In the genomic region with DNA sequence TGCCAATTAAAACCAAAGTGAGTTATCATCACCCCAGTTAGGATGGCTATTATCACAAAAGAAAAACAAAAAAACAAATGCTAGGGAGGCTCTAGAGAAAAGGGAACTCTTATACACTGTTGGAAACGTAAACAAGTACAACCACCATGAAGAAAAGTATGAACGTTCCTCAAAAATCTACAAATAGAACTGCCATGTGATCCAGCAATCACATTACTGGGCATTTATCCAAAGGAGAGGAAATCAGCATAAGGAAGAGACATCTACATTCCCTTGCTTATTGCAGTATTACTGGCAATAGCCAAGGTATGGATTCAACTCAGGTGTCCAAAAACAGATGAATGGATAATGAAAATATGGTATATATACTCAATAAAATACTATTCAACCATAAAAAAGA, we compare ENCODE assay signal across 26 cellular contexts.
"Had no signal": no experiment of that assay in that cellular context is flagged by ENCODE, and none has a peak within 500 bp of the region (broad histone marks: within the 10 kb centered on the region; RNA-seq: fewer than 3 reads in every experiment).

No MANE protein-coding gene starts in this region.

- ATAC-seq: activated T-helper 17 cell treated with anti-CD3 and anti-CD28 coated beads, Interleukin-2, amount 50 U/mL, for 72 hours; heart left ventricle; sciatic nerve; stimulated activated effector memory CD8-positive, alpha-beta T cell treated with anti-CD3 and anti-CD28 coated beads, Interleukin-12 subunit alpha, Interleukin-12 subunit beta, amount 100 ng/mL, for 72 hours had no signal

- H3K9me3 ChIP-seq: heart left ventricle, left ventricle myocardium inferior, thoracic aorta had no signal

- H3K27ac ChIP-seq: heart left ventricle, left ventricle myocardium inferior, thoracic aorta had no signal

- DNase-seq: activated CD4-positive, alpha-beta memory T cell treated with anti-CD3 and anti-CD28 coated beads for 36 hours; activated CD4-positive, alpha-beta T cell treated with anti-CD3 and anti-CD28 coated beads, Interleukin-2, amount 10 ng/mL, durations not matched to agents 24 days and 14 days; activated CD4-positive, CD25-positive, alpha-beta regulatory T cell treated with anti-CD3 and anti-CD28 coated beads, Interleukin-2, amount 50 U/mL, for 72 hours; activated CD8-positive, alpha-beta memory T cell treated with anti-CD3 and anti-CD28 coated beads, Interleukin-2, amount 50 U/mL, for 4 hours; activated gamma-delta T cell treated with Interleukin-2 at 50 U/mL for 16 hours; activated naive CD4-positive, alpha-beta T cell treated with anti-CD3 and anti-CD28 coated beads, Interleukin-2, amount 50 U/mL, for 16 hours; activated T-cell treated with anti-CD3 and anti-CD28 coated beads, Interleukin-2, amount 50 U/mL, for 1 hour; amygdala; caudate nucleus; dermis blood vessel endothelial cell; effector CD8-positive, alpha-beta T cell; foreskin fibroblast; heart left ventricle; hypothalamus; immature natural killer cell; kidney glomerular epithelial cell; left ventricle myocardium inferior; small intestine; stimulated activated CD4-positive, alpha-beta T cell treated with anti-CD3 and anti-CD28 coated beads, Interleukin-4, amount 100 ng/mL, for 24 hours; T-helper 2 cell; trophoblast cell had no signal

- H3K36me3 ChIP-seq: heart left ventricle, left ventricle myocardium inferior, thoracic aorta had no signal

- H3K27me3 ChIP-seq: heart left ventricle had no signal

- H3K4me1 ChIP-seq: heart left ventricle, left ventricle myocardium inferior had no signal

- H3K4me3 ChIP-seq: heart left ventricle, left ventricle myocardium inferior, lung, thoracic aorta had no signal
